ENCODE assay signal across 10 cellular contexts in genomic region chr6:22026160-22026678, GRCh38.
DNase-seq lines count a peak whose midpoint lies in the region; ATAC-seq and TF ChIP-seq lines count a peak whose summit lies in the region.
"Had no signal": no experiment of that assay in that cellular context is flagged by ENCODE, and none has a peak within 500 bp of the region (broad histone marks: within the 10 kb centered on the region; RNA-seq: fewer than 3 reads in every experiment).

No MANE protein-coding gene starts in this region.

- H3K9me3 ChIP-seq in thymus (ENCODE audit: control insufficient read depth), result peaks cover 2% of the 10 kb centered on the region

- no peaks in the 10 kb centered on the region for H3K27me3 Mint-ChIP-seq in activated CD4-positive, alpha-beta T cell treated with anti-CD3 and anti-CD28 coated beads, Interleukin-2, amount 10 ng/mL, durations not matched to agents 7 days and 5 days
- no peaks in the 10 kb centered on the region for H3K27me3 Mint-ChIP-seq in brain
- H3K27me3 Mint-ChIP-seq: central memory CD8-positive, alpha-beta T cell had no signal

- peaks cover 11% of the 10 kb centered on the region for H3K36me3 ChIP-seq in thymus (ENCODE audit: control insufficient read depth, insufficient read depth)

- H3K27ac Mint-ChIP-seq in activated CD4-positive, alpha-beta T cell treated with anti-CD3 and anti-CD28 coated beads, Interleukin-2, amount 10 ng/mL, durations not matched to agents 7 days and 5 days, result peak overlapping the region; percentile 76
- H3K27ac Mint-ChIP-seq in brain, result peak overlapping the region; percentile 1 to 98 (median 40)

- H3K27me3 ChIP-seq in thymus (ENCODE audit: control insufficient read depth, insufficient read depth), result no peaks in the 10 kb centered on the region

- peaks cover 5% of the 10 kb centered on the region for H3K9me3 Mint-ChIP-seq in activated CD4-positive, alpha-beta T cell treated with anti-CD3 and anti-CD28 coated beads, Interleukin-2, amount 10 ng/mL, durations not matched to agents 7 days and 5 days
- H3K9me3 Mint-ChIP-seq in brain, result peaks cover 0 to 14% (median 10%) of the 10 kb centered on the region in 5 experiments

- CTCF ChIA-PET in activated CD4-positive, alpha-beta T cell treated with anti-CD3 and anti-CD28 coated beads, Interleukin-2, amount 10 ng/mL, durations not matched to agents 7 days and 5 days (lab: Charles Lee), result no interaction called here

- peak overlapping the region; percentile 67 for H3K27ac ChIP-seq in thymus (ENCODE audit: low read depth)

- TF ChIP-seq CTCF in brain (conservative IDR thresholded peaks at IDR 0.05) (no peak), omental fat pad (IDR thresholded peaks at IDR 0.05) (no peak), foreskin fibroblast (IDR thresholded peaks at IDR 0.05; ENCODE audit: low read depth, low read length) (no peak)

- H3K4me3 ChIP-seq in thymus (ENCODE audit: low read length), result peak overlapping the region; percentile 26
- no peak overlapping the region for H3K4me3 ChIP-seq in foreskin fibroblast (ENCODE audit: low read depth in 1 of 2, low read length in 2 of 2)

- ATAC-seq in HG03558 (IDR thresholded peaks at IDR 0.05; ENCODE audit: extremely low read depth, unreplicated experiment) (peak; percentile 3), omental fat pad (ENCODE audit: low FRiP score) (no peak)

- H3K4me1 Mint-ChIP-seq in activated CD4-positive, alpha-beta T cell treated with anti-CD3 and anti-CD28 coated beads, Interleukin-2, amount 10 ng/mL, durations not matched to agents 7 days and 5 days, result peaks cover 44% of the 10 kb centered on the region
- peaks cover 73% of the 10 kb centered on the region for H3K4me1 Mint-ChIP-seq in brain
- H3K4me1 Mint-ChIP-seq: central memory CD8-positive, alpha-beta T cell had no signal

- H3K4me3 Mint-ChIP-seq in activated CD4-positive, alpha-beta T cell treated with anti-CD3 and anti-CD28 coated beads, Interleukin-2, amount 10 ng/mL, durations not matched to agents 7 days and 5 days, result no peak overlapping the region
- peak overlapping the region; percentile 5 to 75 (median 56) for H3K4me3 Mint-ChIP-seq in brain
- H3K4me3 Mint-ChIP-seq: CD8-positive, alpha-beta T cell; central memory CD8-positive, alpha-beta T cell had no signal

- 72% methylated on average over 5 of the region's 5 CpGs for WGBS in thymus

- POLR2A ChIA-PET in activated CD4-positive, alpha-beta T cell treated with anti-CD3 and anti-CD28 coated beads, Interleukin-2, amount 10 ng/mL, durations not matched to agents 7 days and 5 days (lab: Charles Lee), result interaction anchor here (0.9 kb wide), 1 partner anchor 37 kb away, joined by 3 read pairs; no protein-coding TSS in a partner anchor

- H3K36me3 Mint-ChIP-seq in activated CD4-positive, alpha-beta T cell treated with anti-CD3 and anti-CD28 coated beads, Interleukin-2, amount 10 ng/mL, durations not matched to agents 7 days and 5 days (ENCODE audit: low read depth), result peaks cover 5% of the 10 kb centered on the region
- H3K36me3 Mint-ChIP-seq in brain, result peaks cover 7% of the 10 kb centered on the region
- H3K36me3 Mint-ChIP-seq: CD8-positive, alpha-beta T cell had no signal

- DNase-seq in activated CD4-positive, alpha-beta T cell treated with anti-CD3 and anti-CD28 coated beads, Interleukin-2, amount 10 ng/mL, durations not matched to agents 7 days and 5 days, result no peak
- no peak for DNase-seq in activated CD4-positive, alpha-beta T cell treated with anti-CD3 and anti-CD28 coated beads for 4 hours
- DNase-seq in NCI-H1436 (lab: John Stamatoyannopoulos, UW) (no peak), omental fat pad (ENCODE audit: low spot score) (no peak), foreskin fibroblast (no peak)
- DNase-seq: CD8-positive, alpha-beta T cell had no signal

- H3K4me1 ChIP-seq in thymus (ENCODE audit: control insufficient read depth, insufficient read depth, low read length), result peaks cover 52% of the 10 kb centered on the region
